In genomic region chr13:64924401-64924800, GRCh38 we compare ENCODE assay signal across 26 cellular contexts.
A peak's percentile ranks its signal among the peaks of the same experiment; 100 is the strongest.
DNase-seq lines count a peak whose midpoint lies in the region; ATAC-seq, FAIRE-seq and TF ChIP-seq lines count a peak whose summit lies in the region.
"Had no signal": no experiment of that assay in that cellular context is flagged by ENCODE, and none has a peak within 500 bp of the region (broad histone marks: within the 10 kb centered on the region; RNA-seq: fewer than 3 reads in every experiment).

No MANE protein-coding gene starts in this region.

- intact Hi-C loops in kidney (cut with DNase I) = no loop called here
- intact Hi-C loops in sciatic nerve (cut with DNase I) = loop anchor here (10.0 kb wide), 1 partner anchor 1240 kb away; no protein-coding TSS in a partner anchor
- intact Hi-C loops in upper lobe of right lung (cut with DNase I) = no loop called here

- H3K4me1 ChIP-seq in kidney (ENCODE audit: control insufficient read depth in 1 of 2, insufficient read depth in 1 of 2, low read depth in 1 of 2, low read length in 2 of 2) (no peaks in the 10 kb centered on the region), neuronal stem cell (ENCODE audit: control insufficient read depth in 2 of 2, insufficient read depth in 1 of 2, low read depth in 1 of 2, low read length in 2 of 2) (no peaks in the 10 kb centered on the region), upper lobe of right lung (no peaks in the 10 kb centered on the region)
- H3K4me1 ChIP-seq: BE2C had no signal

- no peak for FAIRE-seq in kidney (lab: Jason Lieb, UNC)
- FAIRE-seq: GM12878, GM12892, GM18507 had no signal

- H4K8ac ChIP-seq in neuronal stem cell (ENCODE audit: low read depth, low read length) = no peak overlapping the region

- no peak overlapping the region for H3K23ac ChIP-seq in neuronal stem cell (ENCODE audit: low read depth, low read length, poor library complexity)

- H3K27me3 ChIP-seq in neuronal stem cell (ENCODE audit: control insufficient read depth in 3 of 3, insufficient read depth in 3 of 3, low read depth in 1 of 3, low read length in 3 of 3) = no peaks in the 10 kb centered on the region
- H3K27me3 ChIP-seq in upper lobe of right lung = no peaks in the 10 kb centered on the region
- H3K27me3 ChIP-seq: BE2C, BLaER1 had no signal

- H3K4me3 ChIP-seq in kidney (ENCODE audit: low read length in 2 of 2) (no peak overlapping the region), neuronal stem cell (ENCODE audit: low read length in 2 of 2) (no peak overlapping the region), upper lobe of right lung (no peak overlapping the region)
- H3K4me3 ChIP-seq: BLaER1, GM12878 had no signal

- no peaks in the 10 kb centered on the region for H3K79me1 ChIP-seq in neuronal stem cell (ENCODE audit: low read depth, low read length)

- H2BK12ac ChIP-seq in neuronal stem cell (ENCODE audit: low read length) = peak overlapping the region; percentile 10

- no peak overlapping the region for H2BK5ac ChIP-seq in neuronal stem cell (ENCODE audit: low read length)

- H2AK5ac ChIP-seq in neuronal stem cell (ENCODE audit: low read depth, low read length) = no peak overlapping the region

- DNase-seq in kidney (peak; percentile 61), neuronal stem cell (ENCODE audit: low spot score) (no peak), sciatic nerve (ENCODE audit: low spot score) (peak; percentile 38), upper lobe of right lung (no peak), NCI-H1930 (lab: John Stamatoyannopoulos, UW) (no peak), SKM-1 (lab: John Stamatoyannopoulos, UW; ENCODE audit: unreplicated experiment) (no peak)
- DNase-seq: 8988T; ACHN; BE2C; C1 segment of cervical spinal cord; CD4-positive, alpha-beta memory T cell; CD4-positive, CD25-positive, alpha-beta regulatory T cell; CD8-positive, alpha-beta memory T cell; COR-L47; DMS 273 treated with DMSO at 0.1 percent for 48 hours; DMS153; DMS53; DMS79; DND-41; EL; GDM1 had no signal

- H3K36me3 ChIP-seq in kidney (ENCODE audit: control insufficient read depth in 1 of 2, insufficient read depth in 2 of 2, low read length in 2 of 2) (no peaks in the 10 kb centered on the region), neuronal stem cell (replicated peaks in 1 of 2; ENCODE audit: control insufficient read depth in 2 of 2, insufficient read depth in 2 of 2, low read length in 2 of 2) (no peaks in the 10 kb centered on the region), upper lobe of right lung (no peaks in the 10 kb centered on the region)
- H3K36me3 ChIP-seq: BE2C, BLaER1 had no signal

- no peak for TF ChIP-seq CTCF in kidney (IDR thresholded peaks at IDR 0.05; ENCODE audit: borderline replicate concordance, extremely low read depth, insufficient read depth)
- no peak for TF ChIP-seq CTCF in upper lobe of right lung (IDR thresholded peaks at IDR 0.05)

- no peak overlapping the region for H2BK15ac ChIP-seq in neuronal stem cell (ENCODE audit: low read length)

- H3K27ac ChIP-seq in kidney (ENCODE audit: low read depth in 2 of 2, low read length in 2 of 2) (no peak overlapping the region), neuronal stem cell (replicated peaks; ENCODE audit: low read length) (no peak overlapping the region), upper lobe of right lung (no peak overlapping the region)
- H3K27ac ChIP-seq: BLaER1 had no signal

- no peak overlapping the region for H2AFZ ChIP-seq in neuronal stem cell (ENCODE audit: low read length)

- no peak overlapping the region for H3K4me2 ChIP-seq in neuronal stem cell (ENCODE audit: insufficient read depth, low read length, poor library complexity, severe bottlenecking)
- H3K4me2 ChIP-seq: BLaER1 had no signal

- H3K9ac ChIP-seq in kidney (ENCODE audit: low read length in 2 of 2) = no peak overlapping the region
- H3K9ac ChIP-seq in neuronal stem cell (ENCODE audit: low read depth, low read length, poor library complexity) = no peak overlapping the region
- H3K9ac ChIP-seq: BLaER1 had no signal

- no peak overlapping the region for H4K91ac ChIP-seq in neuronal stem cell (ENCODE audit: low read depth, low read length, poor library complexity)

- WGBS in neuronal stem cell (ENCODE audit: extremely low coverage in 2 of 2, insufficient read length in 2 of 2, insufficient replicate concordance in 1 of 2), 2 donors = no CpG with 5 or more reads among the region's 6 CpGs

- H3K14ac ChIP-seq in neuronal stem cell (ENCODE audit: low read length) = no peak overlapping the region

- no peak overlapping the region for H3K4ac ChIP-seq in neuronal stem cell (ENCODE audit: low read length)

- no peak for ATAC-seq in sciatic nerve
- ATAC-seq in upper lobe of right lung = peak; percentile 23
- no peak for ATAC-seq in HG03342 (IDR thresholded peaks at IDR 0.05; ENCODE audit: unreplicated experiment)
- ATAC-seq: GM12878 had no signal

- no peaks in the 10 kb centered on the region for H3K9me3 ChIP-seq in kidney (ENCODE audit: control insufficient read depth in 1 of 2, low read length in 2 of 2)
- H3K9me3 ChIP-seq in neuronal stem cell (replicated peaks in 1 of 2; ENCODE audit: control insufficient read depth in 2 of 2, insufficient read depth in 1 of 2, low read depth in 1 of 2, low read length in 2 of 2) = no peaks in the 10 kb centered on the region
- no peaks in the 10 kb centered on the region for H3K9me3 ChIP-seq in upper lobe of right lung
- H3K9me3 ChIP-seq: BE2C had no signal

- H2BK120ac ChIP-seq in neuronal stem cell (ENCODE audit: low read depth, low read length) = no peak overlapping the region

- peak overlapping the region; percentile 38 for H3K18ac ChIP-seq in neuronal stem cell (ENCODE audit: low read length)

Comparison
In these comparisons a context has a peak if more than half of its experiments do, and no peak if none do; other contexts are left out.
1. DNase-seq: peak in kidney (single experiment) and sciatic nerve (single experiment); none in neuronal stem cell (single experiment), upper lobe of right lung (single experiment), NCI-H1930 (0 of 2) and SKM-1 (single experiment).